16 cellular contexts compared by ENCODE assay signal in the genomic region with DNA sequence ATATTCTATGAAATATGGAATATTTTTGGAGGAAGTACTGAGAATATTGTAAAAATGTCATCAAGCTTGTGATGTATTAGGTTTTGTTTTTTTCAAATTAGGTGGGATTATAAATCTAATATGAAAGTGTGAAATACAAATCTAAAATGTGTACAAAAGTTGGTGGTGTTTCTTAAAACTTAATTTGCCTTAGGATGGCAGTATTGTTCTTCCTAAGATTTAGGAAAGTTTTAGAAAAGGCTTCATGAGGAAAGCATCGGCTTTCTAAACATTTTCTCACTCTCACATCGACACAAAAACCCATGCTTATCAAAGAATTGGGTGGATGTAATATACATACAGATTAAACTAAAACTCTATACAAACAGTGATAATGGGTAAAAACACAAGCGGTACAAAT.
DNase-seq lines count a peak whose midpoint lies in the region; ATAC-seq and TF ChIP-seq lines count a peak whose summit lies in the region.
"Had no signal": no experiment of that assay in that cellular context is flagged by ENCODE, and none has a peak within 500 bp of the region (broad histone marks: within the 10 kb centered on the region; RNA-seq: fewer than 3 reads in every experiment).

No MANE protein-coding gene starts in this region.

- no peak overlapping the region for H3K27ac ChIP-seq in effector memory CD4-positive, alpha-beta T cell (ENCODE audit: insufficient read depth, low read length, poor library complexity, severe bottlenecking)
- H3K27ac ChIP-seq: gastroesophageal sphincter, SJSA1 had no signal

- H3K4me3 ChIP-seq in effector memory CD4-positive, alpha-beta T cell (ENCODE audit: insufficient read depth, low read depth, low read length, poor library complexity, severe bottlenecking), result no peak overlapping the region
- H3K4me3 ChIP-seq: gastroesophageal sphincter, K562, SJSA1 had no signal

- peaks cover 5% of the 10 kb centered on the region for H3K4me1 Mint-ChIP-seq in osteocyte (ENCODE audit: unreplicated experiment)
- H3K4me1 Mint-ChIP-seq: stimulated activated effector memory CD8-positive, alpha-beta T cell treated with anti-CD3 and anti-CD28 coated beads, Interleukin-12 subunit alpha, Interleukin-12 subunit beta, amount 100 ng/mL, for 72 hours had no signal

- no peaks in the 10 kb centered on the region for H3K27me3 ChIP-seq in effector memory CD4-positive, alpha-beta T cell (replicated peaks; ENCODE audit: control insufficient read depth, insufficient read depth, low read length, poor library complexity, severe bottlenecking)
- H3K27me3 ChIP-seq: gastroesophageal sphincter, SJSA1 had no signal

- no peak for ATAC-seq in GM18511 (IDR thresholded peaks at IDR 0.05; ENCODE audit: unreplicated experiment)
- ATAC-seq: gastroesophageal sphincter; K562; stimulated activated effector memory CD8-positive, alpha-beta T cell treated with anti-CD3 and anti-CD28 coated beads, Interleukin-12 subunit alpha, Interleukin-12 subunit beta, amount 100 ng/mL, for 72 hours had no signal

- DNase-seq in DMS 273 (lab: John Stamatoyannopoulos, UW; ENCODE audit: unreplicated experiment) (peak; percentile 22), DMS 273 treated with DMSO at 0.1 percent for 48 hours (lab: John Stamatoyannopoulos, UW) (no peak), NCI-H146 treated with DMSO at 0.1 percent for 48 hours (lab: John Stamatoyannopoulos, UW; ENCODE audit: unreplicated experiment) (peak; percentile 44), dedifferentiated amniotic fluid mesenchymal stem cell (ENCODE audit: extremely low spot score) (peak; percentile 55), osteocyte (ENCODE audit: extremely low spot score, unreplicated experiment) (no peak)
- DNase-seq in effector memory CD4-positive, alpha-beta T cell, result no peak
- no peak for DNase-seq in stimulated activated CD4-positive, alpha-beta T cell treated with anti-CD3 and anti-CD28 coated beads, Interleukin-4, amount 100 ng/mL, for 4 hours
- DNase-seq: activated CD4-positive, CD25-positive, alpha-beta regulatory T cell treated with anti-CD3 and anti-CD28 coated beads, Interleukin-2, amount 50 U/mL, for 72 hours; activated naive CD4-positive, alpha-beta T cell; NCI-H2171 treated with DMSO at 0.1 percent for 48 hours; nucleus accumbens had no signal

- H3K27me3 Mint-ChIP-seq in osteocyte (ENCODE audit: unreplicated experiment), result no peaks in the 10 kb centered on the region

- no peaks in the 10 kb centered on the region for H3K36me3 ChIP-seq in effector memory CD4-positive, alpha-beta T cell (ENCODE audit: control insufficient read depth, insufficient read depth, low read length)
- H3K36me3 ChIP-seq: gastroesophageal sphincter, SJSA1 had no signal

- peak; percentile 61 for TF ChIP-seq CTCF in osteocyte (IDR thresholded peaks at IDR 0.05)

- H3K36me3 Mint-ChIP-seq in osteocyte (ENCODE audit: unreplicated experiment), result no peaks in the 10 kb centered on the region
- H3K36me3 Mint-ChIP-seq: stimulated activated effector memory CD8-positive, alpha-beta T cell treated with anti-CD3 and anti-CD28 coated beads, Interleukin-12 subunit alpha, Interleukin-12 subunit beta, amount 100 ng/mL, for 72 hours had no signal

- H3K9me3 ChIP-seq in effector memory CD4-positive, alpha-beta T cell (ENCODE audit: control insufficient read depth, low read length), result no peaks in the 10 kb centered on the region
- H3K9me3 ChIP-seq: gastroesophageal sphincter, SJSA1 had no signal

- H3K4me3 Mint-ChIP-seq in osteocyte (ENCODE audit: unreplicated experiment), result peak overlapping the region; percentile 54
- H3K4me3 Mint-ChIP-seq: stimulated activated effector memory CD8-positive, alpha-beta T cell treated with anti-CD3 and anti-CD28 coated beads, Interleukin-12 subunit alpha, Interleukin-12 subunit beta, amount 100 ng/mL, for 72 hours had no signal

- H3K4me1 ChIP-seq in effector memory CD4-positive, alpha-beta T cell (ENCODE audit: control insufficient read depth, insufficient read depth, low read length, poor library complexity, severe bottlenecking), result no peaks in the 10 kb centered on the region
- H3K4me1 ChIP-seq: gastroesophageal sphincter, SJSA1 had no signal

- no peaks in the 10 kb centered on the region for H3K9me3 Mint-ChIP-seq in osteocyte (ENCODE audit: unreplicated experiment)

- H3K27ac Mint-ChIP-seq in osteocyte (ENCODE audit: unreplicated experiment), result no peak overlapping the region
- H3K27ac Mint-ChIP-seq: stimulated activated effector memory CD8-positive, alpha-beta T cell treated with anti-CD3 and anti-CD28 coated beads, Interleukin-12 subunit alpha, Interleukin-12 subunit beta, amount 100 ng/mL, for 72 hours had no signal

Comparison
In these comparisons a context has a peak if more than half of its experiments do, and no peak if none do; other contexts are left out.
1. DNase-seq: peak in DMS 273 (single experiment), NCI-H146 treated with DMSO at 0.1 percent for 48 hours (single experiment) and dedifferentiated amniotic fluid mesenchymal stem cell (single experiment); none in DMS 273 treated with DMSO at 0.1 percent for 48 hours (single experiment), osteocyte (single experiment), effector memory CD4-positive, alpha-beta T cell (0 of 3) and stimulated activated CD4-positive, alpha-beta T cell treated with anti-CD3 and anti-CD28 coated beads, Interleukin-4, amount 100 ng/mL, for 4 hours (0 of 2).